In the genomic region with DNA sequence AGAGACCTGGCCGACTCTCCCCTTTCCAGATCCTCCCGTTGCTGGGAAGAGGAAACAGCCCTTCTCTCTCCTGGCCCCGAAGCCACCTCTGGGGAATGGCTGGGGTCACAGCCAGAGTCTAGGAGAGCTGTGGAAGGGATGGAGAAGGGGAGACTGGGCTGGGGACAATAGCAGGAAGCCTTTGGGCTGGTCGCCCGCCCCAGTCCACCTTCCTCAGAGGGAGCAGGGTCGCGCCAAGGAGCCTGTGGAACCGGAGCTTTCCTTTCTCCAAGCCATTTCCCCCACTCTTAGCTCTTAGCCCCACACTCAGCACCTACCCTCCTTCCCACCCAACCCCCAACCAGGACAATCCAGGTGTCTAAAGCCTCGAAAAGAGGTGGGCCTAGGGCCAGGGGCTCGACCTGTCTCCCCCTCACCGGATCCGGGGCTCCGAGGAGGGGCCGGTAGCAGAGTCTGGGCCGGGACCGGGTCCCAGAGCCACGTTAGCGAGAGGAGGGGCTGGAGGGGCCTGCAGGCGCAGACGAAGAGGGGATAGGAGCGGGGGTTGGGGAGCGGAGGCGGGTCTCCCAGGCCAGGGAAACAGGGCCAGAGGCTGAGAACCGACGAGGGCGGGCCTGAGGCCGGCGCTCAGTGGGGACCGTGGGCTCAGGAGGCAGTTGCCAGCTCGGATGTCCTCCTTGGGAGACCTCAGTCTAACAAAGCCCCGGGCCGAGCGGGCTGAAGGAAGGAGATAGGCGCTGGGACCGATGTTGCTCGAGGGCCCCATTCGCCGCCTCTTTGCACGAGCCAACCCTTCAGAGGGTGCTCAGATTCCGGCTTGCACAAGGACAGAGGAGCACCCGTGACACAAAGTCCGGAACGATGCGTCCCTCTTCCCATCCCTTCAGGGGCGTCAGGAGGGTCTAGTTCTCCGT, we compare ENCODE assay signal across 8 cellular contexts. TPM values are rescaled to one million over a fixed set of nuclear protein-coding genes. Genes with fewer than 3 reads are reported as not detected.
A peak's percentile ranks its signal among the peaks of the same experiment; 100 is the strongest.
DNase-seq lines count a peak whose midpoint lies in the region; ATAC-seq, FAIRE-seq and TF ChIP-seq lines count a peak whose summit lies in the region.

No MANE protein-coding gene starts in this region.

- no TSS peak for BruUV-seq in OCI-LY7 (replicated peaks; lab: Mats Ljungman, UMichigan)

- TF ChIP-seq CTCF in DND-41 (IDR thresholded peaks at IDR 0.05; ENCODE audit: borderline replicate concordance, extremely low read depth, low read length, poor library complexity, severe bottlenecking) (no peak), OCI-LY7 (conservative IDR thresholded peaks at IDR 0.05; ENCODE audit: low read length) (no peak), tibial artery (IDR thresholded peaks at IDR 0.05) (no peak)

- peak overlapping the region; percentile 57 for H3K9ac ChIP-seq in DND-41 (ENCODE audit: low read depth, low read length)

- intact Hi-C loops in OCI-LY7 (cut with micrococcal nuclease; ENCODE audit: unreplicated experiment): no loop called here
- intact Hi-C loops in tibial artery (cut with DNase I; ENCODE audit: low total_unique reads): no loop called here

- H3K4me2 ChIP-seq in DND-41 (ENCODE audit: insufficient read depth, low read length) (peak overlapping the region; percentile 87), OCI-LY7 (ENCODE audit: low read length) (peak overlapping the region; percentile 96)

- H3K4me1 ChIP-seq in DND-41 (ENCODE audit: insufficient read depth, low read length) (peaks cover 20% of the 10 kb centered on the region), OCI-LY7 (ENCODE audit: insufficient read depth, low read length, poor library complexity, severe bottlenecking) (peaks cover 37% of the 10 kb centered on the region), ectodermal cell (ENCODE audit: control insufficient read depth, insufficient read depth, low read length) (peaks cover 14% of the 10 kb centered on the region), mesodermal cell (ENCODE audit: control insufficient read depth, insufficient read depth, low read length, poor library complexity, severe bottlenecking) (peaks cover 20% of the 10 kb centered on the region), tibial artery (peaks cover 0 to 40% (median 25%) of the 10 kb centered on the region in 4 donors)

- H3K9me3 ChIP-seq in DND-41 (ENCODE audit: insufficient read depth, low read length, severe bottlenecking) (no peaks in the 10 kb centered on the region), OCI-LY7 (ENCODE audit: low read length) (no peaks in the 10 kb centered on the region), ectodermal cell (ENCODE audit: control insufficient read depth, low read length) (no peaks in the 10 kb centered on the region), mesodermal cell (ENCODE audit: control insufficient read depth, low read length) (no peaks in the 10 kb centered on the region), tibial artery (no peaks in the 10 kb centered on the region)

- H2AFZ ChIP-seq in DND-41 (ENCODE audit: low read depth, low read length) (peak overlapping the region; percentile 77), OCI-LY7 (ENCODE audit: low read length) (no peak overlapping the region)

- no peak for ATAC-seq in DND-41 (ENCODE audit: insufficient read depth, low read depth)
- no peak for ATAC-seq in GM18868 (IDR thresholded peaks at IDR 0.05; ENCODE audit: unreplicated experiment)

- DNase-seq in DND-41 (no peak), OCI-LY7 (ENCODE audit: low spot score) (no peak), tibial artery (peak; percentile 49 to 74), GM19239 (ENCODE audit: insufficient read length, low spot score) (no peak), SHP77 treated with DMSO at 0.1 percent for 48 hours (lab: John Stamatoyannopoulos, UW) (no peak)

- H3K27me3 ChIP-seq in DND-41 (ENCODE audit: insufficient read depth, low read length, poor library complexity) (no peaks in the 10 kb centered on the region), ectodermal cell (ENCODE audit: control insufficient read depth, insufficient read depth, low read length, poor library complexity, severe bottlenecking) (peaks cover 23% of the 10 kb centered on the region), tibial artery (no peaks in the 10 kb centered on the region)

- H4K20me1 ChIP-seq in DND-41 (ENCODE audit: insufficient read depth, low read length) (no peaks in the 10 kb centered on the region), OCI-LY7 (ENCODE audit: insufficient read depth, low read length) (no peaks in the 10 kb centered on the region)

- CTCF ChIA-PET in OCI-LY7 (lab: Charles Lee; ENCODE audit: unreplicated experiment): interaction anchor here (0.6 kb wide), 1 partner anchor 29 kb away, joined by 3 read pairs; no protein-coding TSS in a partner anchor

- no peaks in the 10 kb centered on the region for H3K9me2 ChIP-seq in OCI-LY7 (ENCODE audit: insufficient read depth, low read length)

- no peak for FAIRE-seq in GM19239 (lab: Jason Lieb, UNC)

- H3K79me2 ChIP-seq in DND-41 (ENCODE audit: insufficient read depth, low read length) (no peaks in the 10 kb centered on the region; the same call in 1 of the 2 replicates), OCI-LY7 (ENCODE audit: insufficient read depth, low read depth, low read length) (no peaks in the 10 kb centered on the region)

- 9% methylated on average over 46 of the region's 46 CpGs for WGBS in ectodermal cell, 2 experiments
- WGBS in mesodermal cell (ENCODE audit: insufficient coverage in 2 of 2), 2 experiments: 6 to 7% methylated on average over 36 to 37 of the region's 46 CpGs

- H3K4me3 ChIP-seq in DND-41 (ENCODE audit: low read depth in 1 of 2, low read length in 2 of 2) (peak overlapping the region; percentile 52 to 86; a peak in 2 of 4 replicates), OCI-LY7 (ENCODE audit: low read depth, low read length, poor library complexity, severe bottlenecking) (peak overlapping the region; percentile 71), ectodermal cell (ENCODE audit: insufficient read depth, low read depth, low read length) (peak overlapping the region; percentile 88), mesodermal cell (ENCODE audit: extremely low read depth, insufficient read depth, low read length, poor library complexity, severe bottlenecking) (peak overlapping the region; percentile 68), tibial artery (peak overlapping the region; percentile 82 to 96)

- H3K36me3 ChIP-seq in DND-41 (ENCODE audit: insufficient read depth, low read length) (no peaks in the 10 kb centered on the region), OCI-LY7 (ENCODE audit: insufficient read depth, low read length) (no peaks in the 10 kb centered on the region), ectodermal cell (ENCODE audit: control insufficient read depth, insufficient read depth, low read length) (no peaks in the 10 kb centered on the region), mesodermal cell (ENCODE audit: control insufficient read depth, insufficient read depth, low read length) (peaks cover 7% of the 10 kb centered on the region), tibial artery (peaks cover 0 to 9% (median 0%) of the 10 kb centered on the region in 3 donors)

- POLR2A ChIA-PET in OCI-LY7 (lab: Charles Lee): interaction anchor here (0.6 kb wide), 1 partner anchor 62 kb away, joined by 4 read pairs; no protein-coding TSS in a partner anchor

- H3K27ac ChIP-seq in DND-41 (ENCODE audit: low read length): no peak overlapping the region
- no peak overlapping the region for H3K27ac ChIP-seq in OCI-LY7 (ENCODE audit: low read depth, low read length, poor library complexity, severe bottlenecking)
- no peak overlapping the region for H3K27ac ChIP-seq in ectodermal cell (ENCODE audit: insufficient read depth, low read depth, low read length, poor library complexity, severe bottlenecking)
- no peak overlapping the region for H3K27ac ChIP-seq in mesodermal cell (ENCODE audit: low read depth, low read length, severe bottlenecking)
- peak overlapping the region; percentile 80 to 81 for H3K27ac ChIP-seq in tibial artery

RNA-seq across cellular contexts. Expression of a gene that starts 1.0 kb away (rescaled TPM):
- 0.54 and 1.1 TPM in 2 replicates for total RNA-seq in OCI-LY7 (2014; rRNA removed; shearing (Covaris generic))
- total RNA-seq in OCI-LY7 (2022): 1.9 and 2.0 TPM in 2 replicates
- polyA plus RNA-seq in ectodermal cell (2013, experiment 1 of 4): 23.8 TPM
- 24.3 TPM for polyA plus RNA-seq in ectodermal cell (2013, experiment 2 of 4)
- 18.8 TPM for polyA plus RNA-seq in ectodermal cell (2013, experiment 3 of 4)
- 21.4 TPM for polyA plus RNA-seq in ectodermal cell (2013, experiment 4 of 4)
- 30.0 TPM for polyA plus RNA-seq in mesodermal cell (2013, experiment 1 of 2)
- 18.4 TPM for polyA plus RNA-seq in mesodermal cell (2013, experiment 2 of 2)

RNA-seq across cellular contexts. Expression of a gene that starts 11.0 kb away (rescaled TPM):
- 7.7 and 12.5 TPM in 2 replicates for total RNA-seq in OCI-LY7 (2014; rRNA removed; shearing (Covaris generic))
- 9.0 and 9.2 TPM in 2 replicates for total RNA-seq in OCI-LY7 (2022)
- polyA plus RNA-seq in ectodermal cell (2013, experiment 1 of 4): not detected
- not detected for polyA plus RNA-seq in ectodermal cell (2013, experiment 2 of 4)
- polyA plus RNA-seq in ectodermal cell (2013, experiment 3 of 4): not detected
- not detected for polyA plus RNA-seq in ectodermal cell (2013, experiment 4 of 4)
- polyA plus RNA-seq in mesodermal cell (2013, experiment 1 of 2): not detected
- not detected for polyA plus RNA-seq in mesodermal cell (2013, experiment 2 of 2)

RNA-seq across cellular contexts. Expression of a gene that starts 20.3 kb away (rescaled TPM):
- total RNA-seq in OCI-LY7 (2014; rRNA removed; shearing (Covaris generic)): 6.2 and 9.2 TPM in 2 replicates
- 3.4 and 3.7 TPM in 2 replicates for total RNA-seq in OCI-LY7 (2022)
- 14.8 TPM for polyA plus RNA-seq in ectodermal cell (2013, experiment 1 of 4)
- 10.8 TPM for polyA plus RNA-seq in ectodermal cell (2013, experiment 2 of 4)
- 10.7 TPM for polyA plus RNA-seq in ectodermal cell (2013, experiment 3 of 4)
- 13.0 TPM for polyA plus RNA-seq in ectodermal cell (2013, experiment 4 of 4)
- 11.7 TPM for polyA plus RNA-seq in mesodermal cell (2013, experiment 1 of 2)
- 11.4 TPM for polyA plus RNA-seq in mesodermal cell (2013, experiment 2 of 2)

RNA-seq across cellular contexts. Expression of a gene that starts 20.5 kb away (rescaled TPM):
- total RNA-seq in OCI-LY7 (2014; rRNA removed; shearing (Covaris generic)): 70.9 and 78.0 TPM in 2 replicates
- 54.1 and 63.1 TPM in 2 replicates for total RNA-seq in OCI-LY7 (2022)
- polyA plus RNA-seq in ectodermal cell (2013, experiment 1 of 4): 41.6 TPM
- polyA plus RNA-seq in ectodermal cell (2013, experiment 2 of 4): 40.0 TPM
- polyA plus RNA-seq in ectodermal cell (2013, experiment 3 of 4): 39.3 TPM
- 42.8 TPM for polyA plus RNA-seq in ectodermal cell (2013, experiment 4 of 4)
- polyA plus RNA-seq in mesodermal cell (2013, experiment 1 of 2): 47.4 TPM
- 39.3 TPM for polyA plus RNA-seq in mesodermal cell (2013, experiment 2 of 2)

RNA-seq across cellular contexts. Expression of a gene that starts 30.4 kb away (rescaled TPM):
- not detected in 2 replicates for total RNA-seq in OCI-LY7 (2014; rRNA removed; shearing (Covaris generic))
- 1.4 and 2.4 TPM in 2 replicates for total RNA-seq in OCI-LY7 (2022)
- not detected for polyA plus RNA-seq in ectodermal cell (2013, experiment 1 of 4)
- polyA plus RNA-seq in ectodermal cell (2013, experiment 2 of 4): 1.00 TPM
- polyA plus RNA-seq in ectodermal cell (2013, experiment 3 of 4): 1.3 TPM
- 1.0 TPM for polyA plus RNA-seq in ectodermal cell (2013, experiment 4 of 4)
- 0.81 TPM for polyA plus RNA-seq in mesodermal cell (2013, experiment 1 of 2)
- not detected for polyA plus RNA-seq in mesodermal cell (2013, experiment 2 of 2)

Comparison
In these comparisons a context has a peak if more than half of its experiments do, and no peak if none do; other contexts are left out.
1. DNase-seq: peak in tibial artery (2 of 2); none in DND-41 (single experiment), OCI-LY7 (single experiment), GM19239 (single experiment) and SHP77 treated with DMSO at 0.1 percent for 48 hours (single experiment).
2. H3K27ac ChIP-seq: peak in tibial artery (2 of 2); none in DND-41 (single experiment), OCI-LY7 (single experiment), ectodermal cell (single experiment) and mesodermal cell (single experiment).
3. Peak in every context shown above with its lines, with median percentiles within 50 percentile points of each other: H3K4me3 ChIP-seq.